In genomic region chr14:103006991-103007520, GRCh38 we compare ENCODE assay signal across 22 cellular contexts. TPM values are rescaled to one million over a fixed set of nuclear protein-coding genes. Genes with fewer than 3 reads are reported as not detected.
A peak's percentile ranks its signal among the peaks of the same experiment; 100 is the strongest.
DNase-seq lines count a peak whose midpoint lies in the region; TF ChIP-seq lines count a peak whose summit lies in the region.
"Had no signal": no experiment of that assay in that cellular context is flagged by ENCODE, and none has a peak within 500 bp of the region (broad histone marks: within the 10 kb centered on the region; RNA-seq: fewer than 3 reads in every experiment).

No MANE protein-coding gene starts in this region.

- H3K9ac ChIP-seq in endodermal cell (ENCODE audit: extremely low read depth, low read length, poor library complexity, severe bottlenecking), result no peak overlapping the region
- H3K9ac ChIP-seq: GM23248 had no signal

- H3K27me3 Mint-ChIP-seq in activated naive CD4-positive, alpha-beta T cell treated with anti-CD3 and anti-CD28 coated beads, Interleukin-2, amount 50 U/mL, for 24 hours, result no peaks in the 10 kb centered on the region
- no peaks in the 10 kb centered on the region for H3K27me3 Mint-ChIP-seq in endodermal cell (ENCODE audit: insufficient read depth)
- H3K27me3 Mint-ChIP-seq: B cell had no signal

- H3K9me3 Mint-ChIP-seq in activated naive CD4-positive, alpha-beta T cell treated with anti-CD3 and anti-CD28 coated beads, Interleukin-2, amount 50 U/mL, for 24 hours, result no peaks in the 10 kb centered on the region
- no peaks in the 10 kb centered on the region for H3K9me3 Mint-ChIP-seq in endodermal cell

- H3K27me3 ChIP-seq in endodermal cell (ENCODE audit: control insufficient read depth, insufficient read depth, low read length, poor library complexity, severe bottlenecking) (no peaks in the 10 kb centered on the region), brain microvascular endothelial cell (replicated peaks) (no peaks in the 10 kb centered on the region)

- WGBS in endodermal cell (ENCODE audit: insufficient coverage in 1 of 2, insufficient read length in 1 of 2), 2 experiments, result 91 to 95% methylated on average over 10 to 14 of the region's 14 CpGs

- no peaks in the 10 kb centered on the region for H3K9me3 ChIP-seq in endodermal cell (ENCODE audit: control insufficient read depth, low read length)
- H3K9me3 ChIP-seq: Caco-2 had no signal

- in situ Hi-C loops in brain microvascular endothelial cell (cut with HindIII; ENCODE audit: low pct_ligation_motif_present, low sequenced_read_pairs), result no loop called here

- H3K4me3 ChIP-seq in endodermal cell (ENCODE audit: low read length), result no peak overlapping the region
- H3K4me3 ChIP-seq in brain microvascular endothelial cell (ENCODE audit: low read depth, low read length), result no peak overlapping the region
- H3K4me3 ChIP-seq: GM23248 had no signal

- peak overlapping the region; percentile 46 for H3K27ac Mint-ChIP-seq in activated naive CD4-positive, alpha-beta T cell treated with anti-CD3 and anti-CD28 coated beads, Interleukin-2, amount 50 U/mL, for 24 hours
- peak overlapping the region; percentile 44 for H3K27ac Mint-ChIP-seq in endodermal cell
- H3K27ac Mint-ChIP-seq: B cell had no signal

- H3K4me3 Mint-ChIP-seq in activated naive CD4-positive, alpha-beta T cell treated with anti-CD3 and anti-CD28 coated beads, Interleukin-2, amount 50 U/mL, for 24 hours, result no peak overlapping the region
- H3K4me3 Mint-ChIP-seq in endodermal cell, result no peak overlapping the region
- H3K4me3 Mint-ChIP-seq: B cell had no signal

- TF ChIP-seq CTCF in endodermal cell (conservative IDR thresholded peaks at IDR 0.05) (no peak), brain microvascular endothelial cell (IDR thresholded peaks at IDR 0.05; ENCODE audit: low read depth, low read length, missing control alignments) (no peak)

- H3K36me3 ChIP-seq in endodermal cell (ENCODE audit: control insufficient read depth, insufficient read depth, low read length) (peaks cover 65% of the 10 kb centered on the region), brain microvascular endothelial cell (replicated peaks) (peaks cover 22% of the 10 kb centered on the region)

- no peaks in the 10 kb centered on the region for H3K4me1 ChIP-seq in endodermal cell (ENCODE audit: control insufficient read depth, insufficient read depth, low read length)
- H3K4me1 ChIP-seq: Caco-2 had no signal

- H3K36me3 Mint-ChIP-seq in activated naive CD4-positive, alpha-beta T cell treated with anti-CD3 and anti-CD28 coated beads, Interleukin-2, amount 50 U/mL, for 24 hours, result peaks cover 3% of the 10 kb centered on the region
- H3K36me3 Mint-ChIP-seq in endodermal cell (ENCODE audit: low read depth), result peaks cover 64% of the 10 kb centered on the region

- DNase-seq in activated naive CD4-positive, alpha-beta T cell treated with anti-CD3 and anti-CD28 coated beads, Interleukin-2, amount 50 U/mL, for 16 hours, result no peak
- DNase-seq in endodermal cell (no peak), posterior vena cava (ENCODE audit: low spot score) (peak; percentile 54), Kasumi-1 (lab: John Stamatoyannopoulos, UW) (no peak), SIG-M5 (lab: John Stamatoyannopoulos, UW) (no peak), NCI-H146 treated with DMSO at 0.1 percent for 48 hours (lab: John Stamatoyannopoulos, UW; ENCODE audit: unreplicated experiment) (no peak), brain microvascular endothelial cell (no peak)
- DNase-seq: Caco-2, DMS153, GF-D8, GM23248, HCEC 1CT, IMR-90, NCI-H1048, NCI-H1436, NCI-H2029 treated with DMSO at 0.1 percent for 48 hours, NCI-H446 treated with DMSO at 0.1 percent for 48 hours, NCI-H748 treated with DMSO at 0.1 percent for 48 hours, Right ventricle myocardium superior had no signal

- H3K4me1 Mint-ChIP-seq in activated naive CD4-positive, alpha-beta T cell treated with anti-CD3 and anti-CD28 coated beads, Interleukin-2, amount 50 U/mL, for 24 hours, result no peaks in the 10 kb centered on the region
- no peaks in the 10 kb centered on the region for H3K4me1 Mint-ChIP-seq in endodermal cell

- intact Hi-C loops in posterior vena cava (cut with DNase I), result no loop called here

- H3K27ac ChIP-seq in endodermal cell (ENCODE audit: low read depth, low read length) (no peak overlapping the region), brain microvascular endothelial cell (no peak overlapping the region)
- H3K27ac ChIP-seq: 22Rv1, GM23248 had no signal

RNA-seq across cellular contexts. Expression of gene CDC42BPB, which starts 50.3 kb away (rescaled TPM):
- total RNA-seq in endodermal cell, result 100 to 1,000 TPM; 120 to 123 TPM
- 82.7 TPM for polyA plus RNA-seq in endodermal cell (2013, experiment 1 of 2)
- 80.3 TPM for polyA plus RNA-seq in endodermal cell (2013, experiment 2 of 2)
- 10 to 100 TPM; 81.1 to 89.3 TPM for total RNA-seq in posterior vena cava
